In the genomic region with DNA sequence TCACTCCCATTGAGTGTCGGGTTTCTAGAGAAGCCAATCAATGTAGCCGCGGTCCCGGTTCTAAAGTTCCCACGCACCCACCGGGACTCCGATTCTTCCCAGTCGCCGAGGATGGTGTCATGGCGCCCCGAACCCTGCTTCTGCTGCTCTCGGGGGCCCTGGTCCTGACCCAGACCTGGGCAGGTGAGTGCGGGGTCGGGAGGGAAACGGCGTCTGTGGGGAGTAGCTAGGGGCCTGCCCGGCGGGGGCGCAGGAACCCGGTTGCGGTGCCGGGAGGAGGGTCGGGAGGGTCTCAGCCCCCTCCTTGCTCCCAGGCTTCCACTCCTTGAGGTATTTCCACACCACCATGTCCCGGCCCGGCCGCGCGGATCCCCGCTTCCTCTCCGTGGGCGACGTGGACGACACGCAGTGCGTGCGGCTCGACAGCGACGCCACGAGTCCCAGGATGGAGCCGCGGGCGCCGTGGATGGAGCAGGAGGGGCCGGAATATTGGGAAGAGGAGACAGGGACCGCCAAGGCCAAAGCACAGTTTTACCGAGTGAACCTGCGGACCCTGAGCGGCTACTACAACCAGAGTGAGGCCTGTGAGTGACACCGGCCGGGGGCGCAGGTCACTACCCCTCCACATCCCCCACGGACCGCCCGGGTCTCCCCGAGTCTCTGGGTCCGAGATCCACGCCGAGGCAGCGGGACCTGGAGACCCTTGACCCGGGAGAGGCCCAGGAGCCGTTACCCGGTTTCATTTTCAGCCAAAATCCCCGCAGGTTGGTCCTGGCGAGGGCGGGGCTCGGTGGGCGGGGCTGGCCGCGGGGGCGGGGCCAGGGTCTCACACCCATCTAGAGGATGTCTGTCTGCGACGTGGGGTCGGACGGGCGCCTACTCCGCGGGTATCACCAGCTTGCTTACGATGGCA, we compare ENCODE assay signal across 8 cellular contexts. TPM values are rescaled to one million over a fixed set of nuclear protein-coding genes. Genes with fewer than 3 reads are reported as not detected.
DNase-seq lines count a peak whose midpoint lies in the region; ATAC-seq, FAIRE-seq and TF ChIP-seq lines count a peak whose summit lies in the region.

No MANE protein-coding gene starts in this region.

- H3K4me1 ChIP-seq in astrocyte (ENCODE audit: insufficient read depth, low read length) (no peaks in the 10 kb centered on the region), iPS DF 6.9 (ENCODE audit: control insufficient read depth, insufficient read depth, low read length) (no peaks in the 10 kb centered on the region)

- CTCF ChIA-PET in T-cell (lab: Charles Lee): interaction anchor here in 1 of 2 donors (0.5 kb wide), 1 partner anchor 51 kb away, joined by 3 read pairs; no protein-coding TSS in a partner anchor

- H3K27me3 Mint-ChIP-seq in T-cell: peaks cover 14 to 23% of the 10 kb centered on the region in 2 donors
- peaks cover 46% of the 10 kb centered on the region for H3K27me3 Mint-ChIP-seq in astrocyte (ENCODE audit: low read depth, unreplicated experiment)

- no peaks in the 10 kb centered on the region for H3K9me3 ChIP-seq in astrocyte (ENCODE audit: insufficient read depth, low read depth, low read length)
- no peaks in the 10 kb centered on the region for H3K9me3 ChIP-seq in iPS DF 6.9 (ENCODE audit: control insufficient read depth, insufficient read depth, low read length)

- no CpG with 5 or more reads among the region's 79 CpGs for WGBS in iPS DF 6.9 (ENCODE audit: insufficient coverage, insufficient read length)

- peak overlapping the region; percentile 71 for H2AFZ ChIP-seq in astrocyte (ENCODE audit: low read depth, low read length)

- H3K9me3 Mint-ChIP-seq in T-cell: peaks cover 0 to 11% (median 4%) of the 10 kb centered on the region in 3 donors
- peaks cover 8% of the 10 kb centered on the region for H3K9me3 Mint-ChIP-seq in astrocyte (ENCODE audit: unreplicated experiment)

- peaks cover 5% of the 10 kb centered on the region for H3K36me3 Mint-ChIP-seq in T-cell
- no peaks in the 10 kb centered on the region for H3K36me3 Mint-ChIP-seq in astrocyte (ENCODE audit: low read depth, unreplicated experiment)

- no peak overlapping the region for H3K9ac ChIP-seq in astrocyte (ENCODE audit: low read length)

- H3K36me3 ChIP-seq in astrocyte (ENCODE audit: insufficient read depth, low read length) (no peaks in the 10 kb centered on the region), iPS DF 6.9 (ENCODE audit: control insufficient read depth, insufficient read depth, low read length) (no peaks in the 10 kb centered on the region)

- no peak for FAIRE-seq in astrocyte (lab: Jason Lieb, UNC)

- TF ChIP-seq CTCF in GM10266 (IDR thresholded peaks at IDR 0.05; ENCODE audit: control insufficient read depth, insufficient read depth, low read depth, missing control alignments) (peak; percentile 60), astrocyte (IDR thresholded peaks at IDR 0.05; ENCODE audit: insufficient read depth, low read depth, low read length) (no peak)

- H3K4me2 ChIP-seq in astrocyte (ENCODE audit: low read length): peak overlapping the region; percentile 70

- no peak overlapping the region for H3K27ac ChIP-seq in astrocyte (ENCODE audit: low read depth, low read length)
- H3K27ac ChIP-seq in iPS DF 6.9 (ENCODE audit: low read length): no peak overlapping the region

- no peaks in the 10 kb centered on the region for H3K79me2 ChIP-seq in astrocyte (ENCODE audit: insufficient read depth, low read length)

- H4K20me1 ChIP-seq in astrocyte (ENCODE audit: insufficient read depth, low read length): no peaks in the 10 kb centered on the region

- H3K27ac Mint-ChIP-seq in T-cell (peak overlapping the region; percentile 77 to 83), astrocyte (ENCODE audit: unreplicated experiment) (no peak overlapping the region)

- POLR2A ChIA-PET in T-cell (lab: Charles Lee): no interaction called here

- peak overlapping the region; percentile 84 to 86 (median 85) for H3K4me3 Mint-ChIP-seq in T-cell
- H3K4me3 Mint-ChIP-seq in astrocyte (ENCODE audit: unreplicated experiment): peak overlapping the region; percentile 71

- DNase-seq in GM10266 (ENCODE audit: extremely low spot score) (peak; percentile 65), T-cell (peak; percentile 49 to 80 (median 73)), astrocyte (ENCODE audit: low read depth) (no peak), iPS DF 6.9 (ENCODE audit: low read depth, low spot score) (no peak), skeletal muscle cell (ENCODE audit: low read depth) (no peak), NCI-H774 (lab: John Stamatoyannopoulos, UW) (no peak), AML-193 (lab: John Stamatoyannopoulos, UW) (no peak)

- H3K4me1 Mint-ChIP-seq in T-cell (peaks cover 16 to 21% (median 17%) of the 10 kb centered on the region in 3 donors), astrocyte (ENCODE audit: low read depth, unreplicated experiment) (peaks cover 7% of the 10 kb centered on the region)

- peak overlapping the region; percentile 10 for H3K4me3 ChIP-seq in astrocyte (ENCODE audit: insufficient read depth, low read depth, low read length)
- H3K4me3 ChIP-seq in iPS DF 6.9 (ENCODE audit: low read length): peak overlapping the region; percentile 39; the same call in 1 of the 2 replicates
- H3K4me3 ChIP-seq in skeletal muscle cell (ENCODE audit: low read depth, low read length): peak overlapping the region; percentile 42

- H3K27me3 ChIP-seq in astrocyte (ENCODE audit: insufficient read depth, low read length) (peaks cover 31% of the 10 kb centered on the region), iPS DF 6.9 (ENCODE audit: control insufficient read depth, insufficient read depth, low read length) (peaks cover 4% of the 10 kb centered on the region; the same call in 1 of the 2 replicates)

- ATAC-seq in T-cell (replicated peaks in 1 of 4): peak; percentile 87 to 95 (median 88)
- no peak for ATAC-seq in HG02610 (IDR thresholded peaks at IDR 0.05; ENCODE audit: unreplicated experiment)

RNA-seq across cellular contexts. Expression of gene HLA-G, which starts 35.2 kb away (rescaled TPM):
- total RNA-seq in T-cell: 1 to 10 TPM in 2 of 5 donors, under 1 TPM in 2, not detected in 1; 0.23 to 3.5 (median 0.86) TPM
- total RNA-seq in astrocyte: 0.79 and 0.89 TPM in 2 replicates

Comparison
In these comparisons a context has a peak if more than half of its experiments do, and no peak if none do; other contexts are left out.
1. DNase-seq: peak in GM10266 (single experiment) and T-cell (34 of 34); none in astrocyte (single experiment), iPS DF 6.9 (single experiment), skeletal muscle cell (single experiment), NCI-H774 (single experiment) and AML-193 (0 of 2).
2. Peak in every context shown above with its lines, with median percentiles within 50 percentile points of each other: H3K4me3 ChIP-seq.